ENCODE assay signal across 1 cellular context in genomic region chr19:16161848-16162247, GRCh38.
TF ChIP-seq lines count a peak whose summit lies in the region.

No MANE protein-coding gene starts in this region.

TF ChIP-seq in IMR-90, 13 proteins besides CTCF, POLR2A, EP300 and RAD21:
- TF ChIP-seq BHLHE40 (IDR thresholded peaks at IDR 0.05; ENCODE audit: low read depth, low read length), result no peak
- TF ChIP-seq FOS (IDR thresholded peaks at IDR 0.05; ENCODE audit: low read depth, low read length), result no peak
